Comparison of ENCODE assay signal across 8 cellular contexts in the genomic region with DNA sequence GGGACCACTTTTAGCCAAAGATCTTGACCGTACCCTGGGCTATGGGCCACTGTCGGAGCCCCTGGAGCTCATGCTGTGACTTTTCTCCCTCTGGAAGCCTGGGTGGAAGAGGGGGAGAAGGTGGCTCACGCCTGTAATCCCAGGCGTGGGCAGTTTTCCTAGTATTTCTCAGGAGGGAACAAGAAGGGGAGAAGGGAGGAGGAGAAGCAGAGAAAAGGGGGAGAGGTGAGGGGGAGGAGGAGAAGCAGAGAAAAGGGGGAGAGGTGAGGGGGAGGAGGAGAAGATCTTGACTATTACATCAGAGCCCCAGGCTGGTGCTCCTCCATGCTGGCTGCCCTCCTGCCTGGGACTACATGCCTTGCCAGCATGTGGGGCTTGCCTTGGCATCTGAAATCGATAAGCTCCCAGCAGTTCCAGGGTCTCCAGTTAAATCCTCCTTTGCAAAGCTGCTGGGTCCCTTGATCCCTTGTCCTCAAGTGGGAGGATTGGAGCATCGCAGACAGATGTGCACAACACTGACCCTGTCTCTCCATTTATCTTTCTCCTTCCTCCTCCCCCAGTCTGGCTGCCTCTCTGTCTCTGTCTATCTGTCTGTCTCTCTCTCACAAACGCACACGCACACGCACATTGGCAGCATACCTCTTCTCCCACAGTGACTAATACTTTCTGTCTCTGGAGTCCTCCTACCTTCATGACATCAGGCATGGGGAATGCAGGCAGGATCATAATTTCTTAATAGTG. TPM values are rescaled to one million over a fixed set of nuclear protein-coding genes. Genes with fewer than 3 reads are reported as not detected.
DNase-seq lines count a peak whose midpoint lies in the region; ATAC-seq lines count a peak whose summit lies in the region.

No MANE protein-coding gene starts in this region.

- ATAC-seq in sciatic nerve (peak; percentile 73), GM19452 (IDR thresholded peaks at IDR 0.05; ENCODE audit: unreplicated experiment) (no peak), HG03097 (IDR thresholded peaks at IDR 0.05; ENCODE audit: low FRiP score, unreplicated experiment) (no peak)

- intact Hi-C loops in head of caudate nucleus (cut with DNase I) (no loop called here), sciatic nerve (cut with DNase I) (loop anchor here (10.0 kb wide), 1 partner anchor 45 kb away; the partner anchor contains the start of gene MRAS)

- DNase-seq in GM03348 (ENCODE audit: low spot score), result peak; percentile 94
- DNase-seq in T1000 (lab: John Stamatoyannopoulos, UW), result peak; percentile 49
- peak in 30 of 42 donors; percentile 26 to 72 (median 49) for DNase-seq in head of caudate nucleus
- DNase-seq in sciatic nerve (ENCODE audit: low spot score), result no peak
- DNase-seq in NCI-H1694 treated with DMSO at 0.1 percent for 48 hours (lab: John Stamatoyannopoulos, UW), result no peak
- DNase-seq in ureter (ENCODE audit: low spot score), result no peak

RNA-seq across cellular contexts. Expression of gene MRAS, which starts 41.6 kb away (rescaled TPM):
- total RNA-seq in sciatic nerve (314 TPM), ureter (26.2 TPM)

RNA-seq across cellular contexts. Expression of gene ESYT3, which starts 44.4 kb away (rescaled TPM):
- total RNA-seq in sciatic nerve (12.6 TPM), ureter (0.94 TPM)

Comparison
In these comparisons a context has a peak if more than half of its experiments do, and no peak if none do; other contexts are left out.
1. DNase-seq: peak in GM03348 (single experiment), T1000 (single experiment) and head of caudate nucleus (30 of 42); none in sciatic nerve (single experiment), NCI-H1694 treated with DMSO at 0.1 percent for 48 hours (single experiment) and ureter (single experiment).
2. RNA of gene MRAS, which starts 41.6 kb away (total RNA-seq): 314 TPM in sciatic nerve (single experiment); 26.2 TPM in ureter (single experiment); every median in the first group is over 10 times any median in the second.